Comparison of ENCODE assay signal across 25 cellular contexts in the genomic region with DNA sequence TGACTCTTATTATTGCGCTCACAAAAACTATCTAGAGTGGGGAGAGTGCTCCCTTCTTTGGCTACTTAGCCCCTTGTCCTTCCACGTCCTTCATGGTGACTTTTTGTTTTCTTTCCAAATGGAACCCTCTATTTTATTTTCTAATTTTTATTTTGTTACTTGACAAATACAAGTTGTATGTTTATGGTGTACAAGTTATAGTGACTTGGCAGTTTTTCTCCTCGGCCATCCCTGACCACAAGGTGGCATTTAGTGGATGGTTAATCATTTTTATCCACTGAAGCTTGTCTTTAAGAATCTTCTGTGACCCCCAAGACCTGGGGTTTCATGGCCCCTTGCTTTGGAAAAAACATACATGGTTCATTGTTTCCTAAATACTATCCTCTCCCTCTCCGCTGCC.
DNase-seq lines count a peak whose midpoint lies in the region; ATAC-seq, FAIRE-seq and TF ChIP-seq lines count a peak whose summit lies in the region.
"Had no signal": no experiment of that assay in that cellular context is flagged by ENCODE, and none has a peak within 500 bp of the region (broad histone marks: within the 10 kb centered on the region; RNA-seq: fewer than 3 reads in every experiment).

No MANE protein-coding gene starts in this region.

- TF ChIP-seq CTCF in A549 (IDR thresholded peaks at IDR 0.05) (no peak), HFFc6 (IDR thresholded peaks at IDR 0.05) (0 out of 2 replicates have a peak, but pooled peaks have one; percentile 8), thyroid gland (IDR thresholded peaks at IDR 0.05) (peak in 1 of 6 experiments; percentile 18)

- no peaks in the 10 kb centered on the region for H3K27me3 ChIP-seq in thyroid gland
- H3K27me3 ChIP-seq: Peyer's patch had no signal

- H3K27ac Mint-ChIP-seq in HFFc6 = no peak overlapping the region
- H3K27ac Mint-ChIP-seq: CD4-positive, alpha-beta memory T cell; T-cell had no signal

- DNase-seq in A549 (ENCODE audit: low read depth in 1 of 2, low spot score in 1 of 2) (peak in 1 of 2 experiments; percentile 38), HFFc6 (no peak), SK-MEL-5 (ENCODE audit: low read depth, low spot score) (peak; percentile 14), thyroid gland (no peak), RPMI8226 (no peak), NCI-H1092 (lab: John Stamatoyannopoulos, UW) (no peak), NCI-H748 treated with DMSO at 0.1 percent for 48 hours (lab: John Stamatoyannopoulos, UW) (no peak)
- DNase-seq: C1 segment of cervical spinal cord; CD4-positive, alpha-beta memory T cell; DMS 273 treated with DMSO at 0.1 percent for 48 hours; EL; GDM1; KG1; NCI-H1048; NCI-H1436; NCI-H187; NCI-H2171 treated with DMSO at 0.1 percent for 48 hours; NCI-H345; NCI-H510A treated with DMSO at 0.1 percent for 48 hours; Peyer's patch; SIG-M5; T-cell had no signal

- no peaks in the 10 kb centered on the region for H3K9me3 ChIP-seq in A549
- no peaks in the 10 kb centered on the region for H3K9me3 ChIP-seq in thyroid gland
- H3K9me3 ChIP-seq: Caco-2, Peyer's patch had no signal

- H3K4me1 Mint-ChIP-seq in HFFc6 (ENCODE audit: low read depth) = no peaks in the 10 kb centered on the region
- H3K4me1 Mint-ChIP-seq: CD4-positive, alpha-beta memory T cell; T-cell had no signal

- FAIRE-seq in A549 (lab: Jason Lieb, UNC) = no peak
- FAIRE-seq: GM12891, GM19239 had no signal

- H3K4me1 ChIP-seq in A549 (no peaks in the 10 kb centered on the region), thyroid gland (peaks cover 34 to 51% of the 10 kb centered on the region in 2 donors)
- H3K4me1 ChIP-seq: Peyer's patch had no signal

- intact Hi-C loops in thyroid gland (cut with DNase I) = no loop called here

- H3K4me3 ChIP-seq in A549 = no peak overlapping the region
- no peak overlapping the region for H3K4me3 ChIP-seq in thyroid gland (replicated peaks in 1 of 3)
- H3K4me3 ChIP-seq: Peyer's patch had no signal

- H3K27me3 Mint-ChIP-seq in HFFc6 (ENCODE audit: insufficient read depth) = no peaks in the 10 kb centered on the region; the same call in none of the 2 replicates

- in situ Hi-C loops in SK-MEL-5 (cut with HindIII; ENCODE audit: low pct_unique_long_range_greater_than_20kb, low sequenced_read_pairs) = no loop called here

- no peaks in the 10 kb centered on the region for H3K9me3 Mint-ChIP-seq in HFFc6
- H3K9me3 Mint-ChIP-seq: T-cell had no signal

- TF ChIP-seq POLR2A in A549 (IDR thresholded peaks at IDR 0.05; ENCODE audit: low read length) (no peak), thyroid gland (IDR thresholded peaks at IDR 0.05) (no peak)

- no peaks in the 10 kb centered on the region for H3K36me3 ChIP-seq in thyroid gland
- H3K36me3 ChIP-seq: Peyer's patch had no signal

- CTCF ChIA-PET in A549 (lab: Yijun Ruan, JAX) = interaction anchor here (0.7 to 1.1 kb wide), 3 partner anchors 38 to 156 kb away, joined by 3 to 5 read pairs (median 3); no protein-coding TSS in a partner anchor

- no peak for ATAC-seq in A549
- ATAC-seq: T-cell had no signal

- no peak for TF ChIP-seq RAD21 in A549 (conservative IDR thresholded peaks at IDR 0.05 in 1 of 2, IDR thresholded peaks at IDR 0.05 in 1 of 2)

- 56% methylated on average over 4 of the region's 4 CpGs for WGBS in A549 (ENCODE audit: missing lambda C conversion rate)
- 89 to 91% methylated on average over 4 of the region's 4 CpGs for WGBS in thyroid gland, 2 donors

- no peak overlapping the region for H3K4me3 Mint-ChIP-seq in HFFc6
- H3K4me3 Mint-ChIP-seq: CD4-positive, alpha-beta memory T cell; T-cell had no signal

- TF ChIP-seq EP300 in A549 (IDR thresholded peaks at IDR 0.05) = no peak

- H3K27ac ChIP-seq in A549 (no peak overlapping the region), thyroid gland (peak overlapping the region in 2 of 3 donors; percentile 85 to 94)
- H3K27ac ChIP-seq: Peyer's patch had no signal

- no peaks in the 10 kb centered on the region for H3K36me3 Mint-ChIP-seq in HFFc6 (ENCODE audit: low read depth)
- H3K36me3 Mint-ChIP-seq: CD4-positive, alpha-beta memory T cell; T-cell had no signal

- POLR2A ChIA-PET in A549 (lab: Yijun Ruan, JAX) = no interaction called here

- no peak overlapping the region for H3K4me2 ChIP-seq in A549

TF ChIP-seq in A549, 52 proteins besides CTCF, POLR2A, EP300 and RAD21:
- no peak for TF ChIP-seq SMC3 (IDR thresholded peaks at IDR 0.05)
- TF ChIP-seq MAFK (IDR thresholded peaks at IDR 0.05; ENCODE audit: partially characterized antibody) = peak; percentile 47
- TF ChIP-seq NFE2L2 (conservative IDR thresholded peaks at IDR 0.05; ENCODE audit: low read length) = peak; percentile 33; the same call in 1 of the 2 replicates

Comparison
In these comparisons a context has a peak if more than half of its experiments do, and no peak if none do; other contexts are left out.
1. H3K27ac ChIP-seq: peak in thyroid gland (2 of 3); none in A549 (0 of 2).